In the genomic region with DNA sequence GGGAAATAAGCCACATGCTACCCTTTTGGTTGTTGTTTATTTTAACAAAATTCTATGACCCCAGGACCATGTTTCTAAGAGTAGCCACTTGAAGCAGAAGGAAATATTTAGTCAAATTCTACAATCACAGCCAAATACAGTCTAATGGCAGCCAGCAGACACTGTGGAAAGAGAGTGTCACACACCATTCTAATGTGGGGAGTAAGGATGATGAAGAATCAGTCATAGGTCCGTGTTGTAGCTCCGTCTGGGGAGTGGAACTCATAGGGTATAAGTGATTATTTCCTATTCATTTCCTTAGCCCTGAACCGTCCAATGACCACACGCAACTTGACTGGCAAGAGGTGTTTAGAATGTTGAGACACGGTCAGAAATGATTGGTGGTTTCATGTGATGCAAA, we compare ENCODE assay signal across 25 cellular contexts.
"Had no signal": no experiment of that assay in that cellular context is flagged by ENCODE, and none has a peak within 500 bp of the region (broad histone marks: within the 10 kb centered on the region; RNA-seq: fewer than 3 reads in every experiment).

No MANE protein-coding gene starts in this region.

- H3K4me1 Mint-ChIP-seq: stimulated activated naive B cell treated with anti-CD40 and anti-IgM and Interleukin-4, amounts not matched to agents 10 μg/mL and 1 μg/mL and 100 μg/mL, for 72 hours had no signal

- H3K4me1 ChIP-seq: left lung, lower lobe of right lung, right atrium auricular region, right lobe of liver, tibial nerve, uterus had no signal

- ATAC-seq: left colon; left lung; lower lobe of right lung; mucosa of descending colon; naive thymus-derived CD4-positive, alpha-beta T cell; natural killer cell treated with Interleukin-12 subunit alpha and Interleukin-12 subunit beta and Interleukin-15 and Interleukin-18, amount 100 ng/mL, for 72 hours; right lobe of liver; stimulated activated naive B cell treated with anti-CD40 and anti-IgM and Interleukin-4, amounts not matched to agents 10 μg/mL and 1 μg/mL and 100 μg/mL, for 72 hours had no signal

- H3K27ac ChIP-seq: left lung, lower lobe of right lung, ovary, right atrium auricular region, right lobe of liver, tibial nerve, uterus had no signal

- H3K4me3 ChIP-seq: left lung, lower lobe of right lung, mucosa of descending colon, ovary, right atrium auricular region, right lobe of liver, smooth muscle cell, tibial nerve, uterus had no signal

- H3K27ac Mint-ChIP-seq: naive thymus-derived CD4-positive, alpha-beta T cell; natural killer cell treated with Interleukin-12 subunit alpha and Interleukin-12 subunit beta and Interleukin-15 and Interleukin-18, amount 100 ng/mL, for 72 hours; progenitor cell of endocrine pancreas; stimulated activated naive B cell treated with anti-CD40 and anti-IgM and Interleukin-4, amounts not matched to agents 10 μg/mL and 1 μg/mL and 100 μg/mL, for 72 hours; stimulated activated naive CD8-positive, alpha-beta T cell treated with anti-CD3 and anti-CD28 coated beads, Interleukin-15, Interleukin-2, amounts not matched to agents 100 ng/mL and 50 ng/mL, for 24 hours; type B pancreatic cell had no signal

- H3K27me3 ChIP-seq: left lung, ovary, right atrium auricular region, right lobe of liver, tibial nerve, uterus had no signal

- H3K36me3 ChIP-seq: left lung, lower lobe of right lung, ovary, right atrium auricular region, right lobe of liver, tibial nerve, uterus had no signal

- H3K4me3 Mint-ChIP-seq: natural killer cell treated with Interleukin-12 subunit alpha and Interleukin-12 subunit beta and Interleukin-15 and Interleukin-18, amount 100 ng/mL, for 72 hours; stimulated activated naive B cell treated with anti-CD40 and anti-IgM and Interleukin-4, amounts not matched to agents 10 μg/mL and 1 μg/mL and 100 μg/mL, for 72 hours; stimulated activated naive CD8-positive, alpha-beta T cell treated with anti-CD3 and anti-CD28 coated beads, Interleukin-15, Interleukin-2, amounts not matched to agents 100 ng/mL and 50 ng/mL, for 24 hours; type B pancreatic cell had no signal

- H3K4me2 ChIP-seq: smooth muscle cell had no signal

- H3K36me3 Mint-ChIP-seq: type B pancreatic cell had no signal

- H3K9me3 ChIP-seq: left lung, lower lobe of right lung, mucosa of descending colon, ovary, right atrium auricular region, right lobe of liver, uterus had no signal

- DNase-seq: hippocampal formation; kidney glomerular epithelial cell; left colon; left lung; lower lobe of right lung; mesendoderm; midbrain; mucosa of descending colon; naive thymus-derived CD4-positive, alpha-beta T cell; ovary; right lobe of liver; stimulated activated CD4-positive, alpha-beta T cell treated with anti-CD3 and anti-CD28 coated beads, Interleukin-1b, Interleukin-23, amount 100 ng/mL, for 48 hours; stimulated activated CD4-positive, alpha-beta T cell treated with anti-CD3 and anti-CD28 coated beads, Interleukin-2, amount 100 ng/mL, for 48 hours; stimulated activated CD4-positive, alpha-beta T cell treated with anti-CD3 and anti-CD28 coated beads, Interleukin-4, amount 100 ng/mL, for 4 hours; stimulated activated CD8-positive, alpha-beta memory T cell treated with anti-CD3 and anti-CD28 coated beads, Interleukin-4, amount 100 ng/mL, for 48 hours; stimulated activated naive B cell treated with anti-CD40 and anti-IgM and Interleukin-4, amounts not matched to agents 10 μg/mL and 1 μg/mL and 100 μg/mL, for 72 hours; substantia nigra; uterus had no signal
